ENCODE assay signal across 16 cellular contexts in the genomic region with DNA sequence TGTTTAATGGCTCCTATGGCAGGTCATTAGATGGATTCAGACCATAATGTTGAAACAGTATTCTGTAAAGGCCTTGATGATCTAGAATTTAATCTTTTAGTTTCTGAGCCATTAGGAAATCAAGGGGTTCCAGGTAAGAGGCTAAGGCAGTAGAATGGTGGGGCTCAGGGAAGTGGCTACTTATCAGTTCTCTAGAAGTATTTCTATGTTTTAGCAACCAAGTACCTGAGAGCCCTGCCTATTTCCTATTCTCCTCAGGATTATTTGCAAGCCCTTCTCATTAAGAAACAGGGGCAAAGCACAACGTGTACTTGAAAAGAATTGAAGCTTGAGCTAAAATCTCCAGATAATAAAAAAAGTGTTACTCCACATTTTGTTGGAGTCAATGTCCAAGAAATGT.
"Had no signal": no experiment of that assay in that cellular context is flagged by ENCODE, and none has a peak within 500 bp of the region (broad histone marks: within the 10 kb centered on the region; RNA-seq: fewer than 3 reads in every experiment).

No MANE protein-coding gene starts in this region.

- H3K36me3 Mint-ChIP-seq: activated CD4-positive, alpha-beta memory T cell treated with anti-CD3 and anti-CD28 coated beads for 36 hours; activated naive CD4-positive, alpha-beta T cell treated with anti-CD3 and anti-CD28 coated beads, Interleukin-2, amount 10 ng/mL, durations not matched to agents 7 days and 5 days; naive B cell had no signal

- H3K4me3 ChIP-seq: spleen, tibial artery had no signal

- H3K36me3 ChIP-seq: spleen, tibial artery had no signal

- H3K4me1 ChIP-seq: foreskin keratinocyte, spleen had no signal

- H3K9me3 ChIP-seq: tibial artery had no signal

- H3K27ac ChIP-seq: foreskin keratinocyte, spleen had no signal

- DNase-seq: activated CD4-positive, alpha-beta memory T cell treated with anti-CD3 and anti-CD28 coated beads for 36 hours; activated CD4-positive, alpha-beta T cell treated with anti-CD3 and anti-CD28 coated beads for 48 hours; activated effector memory CD4-positive, alpha-beta T cell treated with anti-CD3 and anti-CD28 coated beads, Interleukin-2, amount 50 U/mL, for 16 hours; activated naive CD4-positive, alpha-beta T cell treated with anti-CD3 and anti-CD28 coated beads, Interleukin-2, amount 10 ng/mL, durations not matched to agents 7 days and 5 days; activated T-cell treated with anti-CD3 and anti-CD28 coated beads, Interleukin-2, amount 50 U/mL, for 72 hours; central memory CD4-positive, alpha-beta T cell; cortex of kidney; foreskin keratinocyte; mesendoderm; naive B cell; occipital lobe; spleen; stimulated activated CD4-positive, alpha-beta T cell treated with anti-CD3 and anti-CD28 coated beads, Interleukin-4, amount 100 ng/mL, for 1 hour; stimulated activated naive CD4-positive, alpha-beta T cell; tibial artery had no signal

- H3K4me1 Mint-ChIP-seq: activated naive CD4-positive, alpha-beta T cell treated with anti-CD3 and anti-CD28 coated beads, Interleukin-2, amount 10 ng/mL, durations not matched to agents 7 days and 5 days; naive B cell had no signal

- ATAC-seq: activated T-cell treated with anti-CD3 and anti-CD28 coated beads, Interleukin-2, amount 50 U/mL, for 72 hours; foreskin keratinocyte; SK-N-SH treated with all-trans-retinoic acid at 6 μM for 48 hours had no signal

- H3K27me3 Mint-ChIP-seq: activated CD4-positive, alpha-beta memory T cell treated with anti-CD3 and anti-CD28 coated beads for 36 hours; activated naive CD4-positive, alpha-beta T cell treated with anti-CD3 and anti-CD28 coated beads, Interleukin-2, amount 10 ng/mL, durations not matched to agents 7 days and 5 days had no signal

- H3K27me3 ChIP-seq: foreskin keratinocyte, spleen, tibial artery had no signal

- H3K27ac Mint-ChIP-seq: activated CD4-positive, alpha-beta memory T cell treated with anti-CD3 and anti-CD28 coated beads for 36 hours; activated naive CD4-positive, alpha-beta T cell treated with anti-CD3 and anti-CD28 coated beads, Interleukin-2, amount 10 ng/mL, durations not matched to agents 7 days and 5 days; activated T-cell treated with anti-CD3 and anti-CD28 coated beads, Interleukin-2, amount 50 U/mL, for 72 hours had no signal

- H3K4me3 Mint-ChIP-seq: activated CD4-positive, alpha-beta memory T cell treated with anti-CD3 and anti-CD28 coated beads for 36 hours; activated naive CD4-positive, alpha-beta T cell treated with anti-CD3 and anti-CD28 coated beads, Interleukin-2, amount 10 ng/mL, durations not matched to agents 7 days and 5 days; activated T-cell treated with anti-CD3 and anti-CD28 coated beads, Interleukin-2, amount 50 U/mL, for 72 hours; naive B cell had no signal
